Comparison of ENCODE assay signal across 7 cellular contexts in genomic region chr17:41664587-41665565, GRCh38. TPM values are rescaled to one million over a fixed set of nuclear protein-coding genes. Genes with fewer than 3 reads are reported as not detected.
A peak's percentile ranks its signal among the peaks of the same experiment; 100 is the strongest.
DNase-seq lines count a peak whose midpoint lies in the region; ATAC-seq and TF ChIP-seq lines count a peak whose summit lies in the region.

No MANE protein-coding gene starts in this region.

- TF ChIP-seq CTCF in HFFc6 (IDR thresholded peaks at IDR 0.05) (no peak), left ventricle myocardium inferior (IDR thresholded peaks at IDR 0.05; ENCODE audit: borderline replicate concordance) (no peak)

- peaks cover 10% of the 10 kb centered on the region for H3K27me3 Mint-ChIP-seq in HFFc6 (ENCODE audit: insufficient read depth)
- H3K27me3 Mint-ChIP-seq in activated CD4-positive, alpha-beta memory T cell treated with anti-CD3 and anti-CD28 coated beads, Interleukin-2, amount 10 ng/mL, durations not matched to agents 7 days and 5 days = peaks cover 14% of the 10 kb centered on the region
- no peaks in the 10 kb centered on the region for H3K27me3 Mint-ChIP-seq in stimulated activated naive B cell treated with anti-CD40 and anti-IgM and Interleukin-4, amounts not matched to agents 10 μg/mL and 1 μg/mL and 100 μg/mL, for 72 hours

- peak overlapping the region; percentile 86 for H3K4me3 Mint-ChIP-seq in HFFc6
- peak overlapping the region; percentile 75 for H3K4me3 Mint-ChIP-seq in activated CD4-positive, alpha-beta memory T cell treated with anti-CD3 and anti-CD28 coated beads, Interleukin-2, amount 10 ng/mL, durations not matched to agents 7 days and 5 days
- H3K4me3 Mint-ChIP-seq in stimulated activated naive B cell treated with anti-CD40 and anti-IgM and Interleukin-4, amounts not matched to agents 10 μg/mL and 1 μg/mL and 100 μg/mL, for 72 hours = peak overlapping the region; percentile 85 to 92

- POLR2A ChIA-PET in activated CD4-positive, alpha-beta memory T cell treated with anti-CD3 and anti-CD28 coated beads, Interleukin-2, amount 10 ng/mL, durations not matched to agents 7 days and 5 days (lab: Charles Lee) = interaction anchor here (0.6 to 9.2 kb wide), 13 partner anchors 11 to 1111 kb away, joined by 3 to 220 read pairs (median 6); partner anchors contain the start of genes EIF1 and SMARCE1

- H3K4me1 Mint-ChIP-seq in HFFc6 (ENCODE audit: low read depth) = peaks cover 21% of the 10 kb centered on the region
- H3K4me1 Mint-ChIP-seq in activated CD4-positive, alpha-beta memory T cell treated with anti-CD3 and anti-CD28 coated beads, Interleukin-2, amount 10 ng/mL, durations not matched to agents 7 days and 5 days = peaks cover 40% of the 10 kb centered on the region
- peaks cover 34 to 56% of the 10 kb centered on the region in 2 donors for H3K4me1 Mint-ChIP-seq in stimulated activated naive B cell treated with anti-CD40 and anti-IgM and Interleukin-4, amounts not matched to agents 10 μg/mL and 1 μg/mL and 100 μg/mL, for 72 hours

- no peaks in the 10 kb centered on the region for H3K27me3 ChIP-seq in left ventricle myocardium inferior (ENCODE audit: low read depth)

- no peak overlapping the region for H3K27ac Mint-ChIP-seq in HFFc6
- peak overlapping the region; percentile 94 for H3K27ac Mint-ChIP-seq in activated CD4-positive, alpha-beta memory T cell treated with anti-CD3 and anti-CD28 coated beads, Interleukin-2, amount 10 ng/mL, durations not matched to agents 7 days and 5 days
- peak overlapping the region; percentile 99 for H3K27ac Mint-ChIP-seq in stimulated activated naive B cell treated with anti-CD40 and anti-IgM and Interleukin-4, amounts not matched to agents 10 μg/mL and 1 μg/mL and 100 μg/mL, for 72 hours

- no peaks in the 10 kb centered on the region for H3K9me3 Mint-ChIP-seq in HFFc6
- no peaks in the 10 kb centered on the region for H3K9me3 Mint-ChIP-seq in activated CD4-positive, alpha-beta memory T cell treated with anti-CD3 and anti-CD28 coated beads, Interleukin-2, amount 10 ng/mL, durations not matched to agents 7 days and 5 days
- no peaks in the 10 kb centered on the region for H3K9me3 Mint-ChIP-seq in stimulated activated naive B cell treated with anti-CD40 and anti-IgM and Interleukin-4, amounts not matched to agents 10 μg/mL and 1 μg/mL and 100 μg/mL, for 72 hours

- ATAC-seq in stimulated activated naive B cell treated with anti-CD40 and anti-IgM and Interleukin-4, amounts not matched to agents 10 μg/mL and 1 μg/mL and 100 μg/mL, for 72 hours (replicated peaks) = no peak
- ATAC-seq in HG02571 (IDR thresholded peaks at IDR 0.05; ENCODE audit: unreplicated experiment) = no peak

- CTCF ChIA-PET in activated CD4-positive, alpha-beta memory T cell treated with anti-CD3 and anti-CD28 coated beads, Interleukin-2, amount 10 ng/mL, durations not matched to agents 7 days and 5 days (lab: Charles Lee) = interaction anchor here (0.9 to 10.1 kb wide), 20 partner anchors 8 to 858 kb away, joined by 3 to 395 read pairs (median 4); partner anchors contain the start of genes EIF1 and KRTAP16-1

- no peaks in the 10 kb centered on the region for H3K9me3 ChIP-seq in left ventricle myocardium inferior (replicated peaks)

- intact Hi-C loops in left ventricle myocardium inferior (cut with micrococcal nuclease) = no loop called here

- H3K36me3 Mint-ChIP-seq in HFFc6 (ENCODE audit: low read depth) = no peaks in the 10 kb centered on the region
- no peaks in the 10 kb centered on the region for H3K36me3 Mint-ChIP-seq in activated CD4-positive, alpha-beta memory T cell treated with anti-CD3 and anti-CD28 coated beads, Interleukin-2, amount 10 ng/mL, durations not matched to agents 7 days and 5 days (ENCODE audit: low read depth)
- H3K36me3 Mint-ChIP-seq in stimulated activated naive B cell treated with anti-CD40 and anti-IgM and Interleukin-4, amounts not matched to agents 10 μg/mL and 1 μg/mL and 100 μg/mL, for 72 hours = no peaks in the 10 kb centered on the region

- H3K36me3 ChIP-seq in left ventricle myocardium inferior = no peaks in the 10 kb centered on the region

- no peak for DNase-seq in HFFc6
- no peak for DNase-seq in activated CD4-positive, alpha-beta memory T cell treated with anti-CD3 and anti-CD28 coated beads, Interleukin-2, amount 10 ng/mL, durations not matched to agents 7 days and 5 days
- no peak for DNase-seq in left ventricle myocardium inferior
- no peak for DNase-seq in stimulated activated naive B cell treated with anti-CD40 and anti-IgM and Interleukin-4, amounts not matched to agents 10 μg/mL and 1 μg/mL and 100 μg/mL, for 72 hours
- no peak for DNase-seq in NCI-H2171 treated with DMSO at 0.1 percent for 48 hours (lab: John Stamatoyannopoulos, UW)
- DNase-seq in NCI-H510A treated with DMSO at 0.1 percent for 48 hours (lab: John Stamatoyannopoulos, UW) = no peak

- H3K4me3 ChIP-seq in left ventricle myocardium inferior = peak overlapping the region; percentile 72

- H3K4me1 ChIP-seq in left ventricle myocardium inferior = peaks cover 20% of the 10 kb centered on the region

- H3K27ac ChIP-seq in left ventricle myocardium inferior (replicated peaks) = no peak overlapping the region

RNA-seq across cellular contexts. Expression of gene EIF1, which starts 23.8 kb away (rescaled TPM):
- total RNA-seq in HFFc6 (2021; fragmentation: NEBNext Ultra II Directional; extraction: Animal tissue kit (Norgen Biotek cat#: 25700)) = 100 to 1,000 TPM; 723 to 810 (median 781) TPM
- 100 to 1,000 TPM; 933 to 950 TPM for total RNA-seq in activated CD4-positive, alpha-beta memory T cell treated with anti-CD3 and anti-CD28 coated beads, Interleukin-2, amount 10 ng/mL, durations not matched to agents 7 days and 5 days
- 1,125 TPM for total RNA-seq in left ventricle myocardium inferior

RNA-seq across cellular contexts. Expression of gene KRT17, which starts 40.5 kb away (rescaled TPM):
- total RNA-seq in HFFc6 (2021; fragmentation: NEBNext Ultra II Directional; extraction: Animal tissue kit (Norgen Biotek cat#: 25700)) = 1 to 10 TPM; 1.0 to 3.9 (median 2.9) TPM
- total RNA-seq in activated CD4-positive, alpha-beta memory T cell treated with anti-CD3 and anti-CD28 coated beads, Interleukin-2, amount 10 ng/mL, durations not matched to agents 7 days and 5 days = not detected
- not detected for total RNA-seq in left ventricle myocardium inferior

RNA-seq across cellular contexts. Expression of gene GAST, which starts 47.3 kb away (rescaled TPM):
- not detected for total RNA-seq in HFFc6 (2021; fragmentation: NEBNext Ultra II Directional; extraction: Animal tissue kit (Norgen Biotek cat#: 25700))
- not detected for total RNA-seq in activated CD4-positive, alpha-beta memory T cell treated with anti-CD3 and anti-CD28 coated beads, Interleukin-2, amount 10 ng/mL, durations not matched to agents 7 days and 5 days
- total RNA-seq in left ventricle myocardium inferior = not detected

RNA-seq across cellular contexts. Expression of gene KRT16, which starts 52.3 kb away (rescaled TPM):
- under 1 TPM in 4 of 6 experiments, not detected in 2; 0.11 to 0.47 (median 0.17) TPM for total RNA-seq in HFFc6 (2021; fragmentation: NEBNext Ultra II Directional; extraction: Animal tissue kit (Norgen Biotek cat#: 25700))
- total RNA-seq in activated CD4-positive, alpha-beta memory T cell treated with anti-CD3 and anti-CD28 coated beads, Interleukin-2, amount 10 ng/mL, durations not matched to agents 7 days and 5 days = not detected
- total RNA-seq in left ventricle myocardium inferior = not detected
